Comparison of ENCODE assay signal across 28 cellular contexts in genomic region chr17:78596871-78597635, GRCh38. TPM values are rescaled to one million over a fixed set of nuclear protein-coding genes. Genes with fewer than 3 reads are reported as not detected.
DNase-seq lines count a peak whose midpoint lies in the region; ATAC-seq, FAIRE-seq and TF ChIP-seq lines count a peak whose summit lies in the region.
"Had no signal": no experiment of that assay in that cellular context is flagged by ENCODE, and none has a peak within 500 bp of the region (broad histone marks: within the 10 kb centered on the region; RNA-seq: fewer than 3 reads in every experiment).

No MANE protein-coding gene starts in this region.

- H2AK5ac ChIP-seq in neuronal stem cell (ENCODE audit: low read depth, low read length), result peak overlapping the region; percentile 57

- TF ChIP-seq RAD21 in K562 (CRISPR knock-in tag; conservative IDR thresholded peaks at IDR 0.05 in 1 of 2, IDR thresholded peaks at IDR 0.05 in 1 of 2), result no peak

- no peak for TF ChIP-seq POLR2A in K562 (conservative IDR thresholded peaks at IDR 0.05)

- TF ChIP-seq EP300 in K562 (IDR thresholded peaks at IDR 0.05; ENCODE audit: low read length), result no peak

- POLR2A ChIA-PET in K562 (lab: Yijun Ruan, JAX), result interaction anchor here (0.6 kb wide), 1 partner anchor 436 kb away, joined by 3 read pairs; no protein-coding TSS in a partner anchor

- no peak overlapping the region for H3K9ac ChIP-seq in Loucy (ENCODE audit: low read depth, low read length, poor library complexity, severe bottlenecking)
- no peak overlapping the region for H3K9ac ChIP-seq in K562 (ENCODE audit: insufficient read depth in 1 of 2, low read depth in 2 of 2, low read length in 2 of 2)
- H3K9ac ChIP-seq in neuronal stem cell (ENCODE audit: low read depth, low read length, poor library complexity), result no peak overlapping the region

- H3K4me1 Mint-ChIP-seq in activated naive CD4-positive, alpha-beta T cell treated with anti-CD3 and anti-CD28 coated beads, Interleukin-2, amount 10 ng/mL, durations not matched to agents 7 days and 5 days, result peaks cover 5% of the 10 kb centered on the region
- H3K4me1 Mint-ChIP-seq: memory B cell had no signal

- H2BK5ac ChIP-seq in neuronal stem cell (ENCODE audit: low read length), result no peak overlapping the region

- no peak overlapping the region for H4K91ac ChIP-seq in neuronal stem cell (ENCODE audit: low read depth, low read length, poor library complexity)

- H3K23ac ChIP-seq in neuronal stem cell (ENCODE audit: low read depth, low read length, poor library complexity), result no peak overlapping the region

- no peak for TF ChIP-seq CTCF in Loucy (conservative IDR thresholded peaks at IDR 0.05; ENCODE audit: low read length)
- no peak for TF ChIP-seq CTCF in K562 (IDR thresholded peaks at IDR 0.05 in 2 of 3, conservative IDR thresholded peaks at IDR 0.05 in 1 of 3; ENCODE audit: insufficient read depth in 2 of 3, low read depth in 1 of 3, low read length in 3 of 3)
- TF ChIP-seq CTCF in coronary artery (IDR thresholded peaks at IDR 0.05), result no peak
- TF ChIP-seq CTCF in omental fat pad (IDR thresholded peaks at IDR 0.05), result no peak

- H3K4me2 ChIP-seq in Loucy (ENCODE audit: low read depth, low read length, poor library complexity, severe bottlenecking) (peak overlapping the region; percentile 15), K562 (ENCODE audit: insufficient read depth, low read length) (no peak overlapping the region), neuronal stem cell (ENCODE audit: insufficient read depth, low read length, poor library complexity, severe bottlenecking) (no peak overlapping the region)
- H3K4me2 ChIP-seq: PC-9 had no signal

- in situ Hi-C loops in K562 (cut with MboI), result no loop called here

- H3K79me2 ChIP-seq in Loucy (ENCODE audit: insufficient read depth, low read length) (no peaks in the 10 kb centered on the region), K562 (ENCODE audit: control insufficient read depth, insufficient read depth, low read length) (no peaks in the 10 kb centered on the region)

- DNase-seq in DMS 273 (lab: John Stamatoyannopoulos, UW; ENCODE audit: unreplicated experiment), result peak; percentile 46
- no peak for DNase-seq in DMS 273 treated with DMSO at 0.1 percent for 48 hours (lab: John Stamatoyannopoulos, UW)
- DNase-seq in K562 (ENCODE audit: extremely low read depth in 1 of 4, low spot score in 3 of 4), result no peak
- no peak for DNase-seq in neuronal stem cell (ENCODE audit: low spot score)
- DNase-seq in activated naive CD4-positive, alpha-beta T cell treated with anti-CD3 and anti-CD28 coated beads, Interleukin-2, amount 10 ng/mL, durations not matched to agents 7 days and 5 days, result no peak
- DNase-seq in coronary artery (ENCODE audit: low spot score), result no peak
- DNase-seq in omental fat pad (ENCODE audit: low spot score), result no peak
- DNase-seq: activated CD4-positive, CD25-positive, alpha-beta regulatory T cell; anterior cingulate cortex; CD8-positive, alpha-beta memory T cell; colonic mucosa; DMS153; foreskin keratinocyte; left cardiac atrium; naive B cell; NCI-H187; NCI-H524 treated with DMSO at 0.1 percent for 48 hours; nucleus accumbens; SHP77 treated with DMSO at 0.1 percent for 48 hours; stomach; thyroid gland had no signal

- 54% methylated on average over 8 of the region's 9 CpGs for WGBS in K562 (ENCODE audit: insufficient coverage, low coverage, missing lambda C conversion rate)
- WGBS in neuronal stem cell (ENCODE audit: extremely low coverage in 2 of 2, insufficient read length in 2 of 2, insufficient replicate concordance in 1 of 2), 2 donors, result no CpG with 5 or more reads among the region's 9 CpGs

- no peaks in the 10 kb centered on the region for H3K36me3 ChIP-seq in Loucy (ENCODE audit: insufficient read depth, low read length)
- no peaks in the 10 kb centered on the region for H3K36me3 ChIP-seq in K562 (ENCODE audit: control insufficient read depth, insufficient read depth, low read length)
- H3K36me3 ChIP-seq in neuronal stem cell (replicated peaks in 1 of 2; ENCODE audit: control insufficient read depth in 2 of 2, insufficient read depth in 2 of 2, low read length in 2 of 2), result no peaks in the 10 kb centered on the region
- H3K36me3 ChIP-seq: colonic mucosa, HAP-1, stomach, thyroid gland had no signal

- no peak overlapping the region for H3K18ac ChIP-seq in neuronal stem cell (ENCODE audit: low read length)

- no peak overlapping the region for H3K27ac Mint-ChIP-seq in activated naive CD4-positive, alpha-beta T cell treated with anti-CD3 and anti-CD28 coated beads, Interleukin-2, amount 10 ng/mL, durations not matched to agents 7 days and 5 days
- H3K27ac Mint-ChIP-seq: activated naive CD4-positive, alpha-beta T cell treated with anti-CD3 and anti-CD28 coated beads, Interleukin-2, amount 50 U/mL, for 24 hours; memory B cell; naive B cell had no signal

- CTCF ChIA-PET in K562 (lab: Yijun Ruan, JAX; ENCODE audit: low intra/inter-chr PET ratio), result no interaction called here
- CTCF ChIA-PET in activated naive CD4-positive, alpha-beta T cell treated with anti-CD3 and anti-CD28 coated beads, Interleukin-2, amount 10 ng/mL, durations not matched to agents 7 days and 5 days (lab: Charles Lee), result interaction anchor here (0.6 kb wide), 1 partner anchor 155 kb away, joined by 3 read pairs; no protein-coding TSS in a partner anchor

- no peak overlapping the region for H2BK15ac ChIP-seq in neuronal stem cell (ENCODE audit: low read length)

- no peaks in the 10 kb centered on the region for H3K36me3 Mint-ChIP-seq in activated naive CD4-positive, alpha-beta T cell treated with anti-CD3 and anti-CD28 coated beads, Interleukin-2, amount 10 ng/mL, durations not matched to agents 7 days and 5 days
- H3K36me3 Mint-ChIP-seq: activated naive CD4-positive, alpha-beta T cell treated with anti-CD3 and anti-CD28 coated beads, Interleukin-2, amount 50 U/mL, for 24 hours; CD8-positive, alpha-beta memory T cell; memory B cell; naive B cell had no signal

- no peaks in the 10 kb centered on the region for H3K9me3 Mint-ChIP-seq in activated naive CD4-positive, alpha-beta T cell treated with anti-CD3 and anti-CD28 coated beads, Interleukin-2, amount 10 ng/mL, durations not matched to agents 7 days and 5 days
- H3K9me3 Mint-ChIP-seq: activated naive CD4-positive, alpha-beta T cell treated with anti-CD3 and anti-CD28 coated beads, Interleukin-2, amount 50 U/mL, for 24 hours; CD8-positive, alpha-beta memory T cell; memory B cell; naive B cell had no signal

- H3F3A ChIP-seq in Loucy (ENCODE audit: low read depth), result no peaks in the 10 kb centered on the region

- H2AFZ ChIP-seq in Loucy (ENCODE audit: low read length), result peak overlapping the region; percentile 71
- H2AFZ ChIP-seq in K562 (ENCODE audit: low read depth, low read length), result no peak overlapping the region
- H2AFZ ChIP-seq in neuronal stem cell (ENCODE audit: low read length), result no peak overlapping the region
- H2AFZ ChIP-seq: PC-9 had no signal

- BruUV-seq in K562 (replicated peaks; lab: Mats Ljungman, UMichigan), result no TSS peak

- no peak overlapping the region for H2BK12ac ChIP-seq in neuronal stem cell (ENCODE audit: low read length)

- H3K27me3 Mint-ChIP-seq in activated naive CD4-positive, alpha-beta T cell treated with anti-CD3 and anti-CD28 coated beads, Interleukin-2, amount 10 ng/mL, durations not matched to agents 7 days and 5 days, result peaks cover 41% of the 10 kb centered on the region
- H3K27me3 Mint-ChIP-seq: activated naive CD4-positive, alpha-beta T cell treated with anti-CD3 and anti-CD28 coated beads, Interleukin-2, amount 50 U/mL, for 24 hours had no signal

- no peak overlapping the region for H3K14ac ChIP-seq in neuronal stem cell (ENCODE audit: low read length)

- intact Hi-C loops in K562 (cut with micrococcal nuclease), result no loop called here

- H3K9me1 ChIP-seq in K562 (ENCODE audit: control insufficient read depth, insufficient read depth, low read length), result no peaks in the 10 kb centered on the region

- H4K20me1 ChIP-seq in Loucy (ENCODE audit: insufficient read depth, low read length, poor library complexity, severe bottlenecking) (no peaks in the 10 kb centered on the region), K562 (replicated peaks; ENCODE audit: control insufficient read depth, insufficient read depth, low read length) (no peaks in the 10 kb centered on the region; the same call in 1 of the 2 replicates)

- no peak overlapping the region for H2BK120ac ChIP-seq in neuronal stem cell (ENCODE audit: low read depth, low read length)

- H3K9me2 ChIP-seq in Loucy (replicated peaks; ENCODE audit: low read depth, low read length), result no peaks in the 10 kb centered on the region

- H3K4me1 ChIP-seq in Loucy (ENCODE audit: insufficient read depth, low read length, poor library complexity, severe bottlenecking) (peaks cover 34% of the 10 kb centered on the region), K562 (replicated peaks in 1 of 2; ENCODE audit: control insufficient read depth in 2 of 2, insufficient read depth in 2 of 2, low read length in 2 of 2) (no peaks in the 10 kb centered on the region; a peak in 3 of 5 replicates), neuronal stem cell (ENCODE audit: control insufficient read depth in 2 of 2, insufficient read depth in 1 of 2, low read depth in 1 of 2, low read length in 2 of 2) (peaks cover 0 to 5% of the 10 kb centered on the region in 2 donors)
- H3K4me1 ChIP-seq: colonic mucosa, HAP-1, thyroid gland had no signal

- H3K27me3 ChIP-seq in Loucy (ENCODE audit: insufficient read depth, low read length, poor library complexity, severe bottlenecking), result no peaks in the 10 kb centered on the region
- peaks cover 4 to 20% of the 10 kb centered on the region in 2 experiments; a peak in 2 of 5 replicates for H3K27me3 ChIP-seq in K562 (ENCODE audit: control insufficient read depth in 2 of 2, insufficient read depth in 2 of 2, low read length in 2 of 2)
- peaks cover 0 to 11% (median 0%) of the 10 kb centered on the region in 3 experiments for H3K27me3 ChIP-seq in neuronal stem cell (ENCODE audit: control insufficient read depth in 3 of 3, insufficient read depth in 3 of 3, low read depth in 1 of 3, low read length in 3 of 3)
- H3K27me3 ChIP-seq: colonic mucosa, foreskin keratinocyte, stomach, thyroid gland had no signal

- ATAC-seq in K562, result no peak
- ATAC-seq in omental fat pad (ENCODE audit: low FRiP score), result no peak
- ATAC-seq: foreskin keratinocyte, left cardiac atrium had no signal

- no peak for FAIRE-seq in K562 (lab: Jason Lieb, UNC)
- FAIRE-seq: G401.6 had no signal

- H3K4me3 ChIP-seq in Loucy (ENCODE audit: low read length, poor library complexity, severe bottlenecking) (no peak overlapping the region), K562 (no peak overlapping the region), neuronal stem cell (ENCODE audit: low read length in 2 of 2) (no peak overlapping the region), coronary artery (no peak overlapping the region)
- H3K4me3 ChIP-seq: colonic mucosa, HAP-1, PC-9, stomach, thyroid gland had no signal

- H3K27ac ChIP-seq in K562 (ENCODE audit: extremely low read depth, low read depth, low read length) (no peak overlapping the region), neuronal stem cell (replicated peaks; ENCODE audit: low read length) (no peak overlapping the region), coronary artery (no peak overlapping the region)
- H3K27ac ChIP-seq: 22Rv1, colonic mucosa, foreskin keratinocyte, PC-9, thyroid gland had no signal

- no peak overlapping the region for H3K4me3 Mint-ChIP-seq in activated naive CD4-positive, alpha-beta T cell treated with anti-CD3 and anti-CD28 coated beads, Interleukin-2, amount 10 ng/mL, durations not matched to agents 7 days and 5 days
- H3K4me3 Mint-ChIP-seq: activated naive CD4-positive, alpha-beta T cell treated with anti-CD3 and anti-CD28 coated beads, Interleukin-2, amount 50 U/mL, for 24 hours; CD8-positive, alpha-beta memory T cell; memory B cell; naive B cell had no signal

- no peaks in the 10 kb centered on the region for H3K79me1 ChIP-seq in neuronal stem cell (ENCODE audit: low read depth, low read length)

- H4K8ac ChIP-seq in neuronal stem cell (ENCODE audit: low read depth, low read length), result no peak overlapping the region

- H3K4ac ChIP-seq in neuronal stem cell (ENCODE audit: low read length), result no peak overlapping the region

- H3K9me3 ChIP-seq in Loucy (ENCODE audit: insufficient read depth, low read depth, low read length) (no peaks in the 10 kb centered on the region), K562 (replicated peaks; ENCODE audit: control insufficient read depth, insufficient read depth, low read depth, low read length) (no peaks in the 10 kb centered on the region), neuronal stem cell (replicated peaks in 1 of 2; ENCODE audit: control insufficient read depth in 2 of 2, insufficient read depth in 1 of 2, low read depth in 1 of 2, low read length in 2 of 2) (no peaks in the 10 kb centered on the region)
- H3K9me3 ChIP-seq: colonic mucosa, HAP-1, stomach, thyroid gland had no signal

RNA-seq across cellular contexts. Expression of gene DNAH17, which starts 19.9 kb away (rescaled TPM):
- total RNA-seq in K562 (2011; cell fraction: chromatin; rRNA removed; ENCODE audit: low replicate concordance), result not detected in 2 replicates
- total RNA-seq in K562 (2011; cell fraction: nucleolus; rRNA removed), result not detected in 2 replicates
- 0.15 TPM in 1 of 2 replicates, not detected in the other for total RNA-seq in K562 (2011; cell fraction: nucleoplasm; rRNA removed)
- total RNA-seq in K562 (2014; rRNA removed) (under 0.01 TPM in 1 of 2 replicates, not detected in the other), K562 (2014; rRNA removed; fragmentation: Illumina TruSeq; extraction: Trizol) (not detected in 2 replicates), K562 (2015; rRNA removed; fragmentation: Illumina TruSeq; extraction: Trizol) (not detected in 2 replicates), K562 (2021) (not detected in 2 replicates), omental fat pad (1 to 10 TPM in 1 of 4 donors, under 1 TPM in 3; 0.24 to 1.4 (median 0.34) TPM)
- polyA plus RNA-seq in K562 (2011; rRNA removed) (not detected in 2 replicates), K562 (2014; fragmentation: Illumina TruSeq; extraction: Trizol) (not detected in 2 replicates), K562 (2014; fragmentation: Nextera tagmentation; extraction: Ambion mirVana) (under 1 TPM; 0.04 to 0.06 TPM), K562 (2014; rRNA removed) (0.01 TPM in 1 of 2 replicates, not detected in the other)
- polyA plus RNA-seq in K562 (2011; cell fraction: cytosol; rRNA removed), result not detected in 2 replicates
- 0.03 TPM in 1 of 2 replicates, not detected in the other for polyA plus RNA-seq in K562 (2011; cell fraction: nucleus; rRNA removed)
- 0.27 and 0.65 TPM in 2 replicates for polyA plus RNA-seq in K562 (2012)
- not detected in 2 replicates for polyA minus RNA-seq in K562 (2011; rRNA and poly(A)+ RNA removed)
- polyA minus RNA-seq in K562 (2011; cell fraction: cytosol; rRNA and poly(A)+ RNA removed), result not detected in 2 replicates
- not detected in 2 replicates for polyA minus RNA-seq in K562 (2011; cell fraction: nucleus; rRNA and poly(A)+ RNA removed)
- 0.03 TPM for polyA plus RNA-seq in neuronal stem cell (2013, experiment 1 of 2)
- 0.04 TPM for polyA plus RNA-seq in neuronal stem cell (2013, experiment 2 of 2)
- polyA plus RNA-seq: CD8-positive, alpha-beta memory T cell had no signal
